In genomic region chr11:72856065-72856464, GRCh38 we compare ENCODE assay signal across 2 cellular contexts.
A peak's percentile ranks its signal among the peaks of the same experiment; 100 is the strongest.
TF ChIP-seq lines count a peak whose summit lies in the region.

No MANE protein-coding gene starts in this region.

TF ChIP-seq in liver, 16 proteins besides CTCF, POLR2A, EP300 and RAD21:
- TF ChIP-seq FOXA2 (IDR thresholded peaks at IDR 0.05): no peak
- TF ChIP-seq RXRA (IDR thresholded peaks at IDR 0.05): peak in 1 of 2 donors; percentile 7
- TF ChIP-seq NR2F2 (IDR thresholded peaks at IDR 0.05): peak; percentile 63

TF ChIP-seq in HepG2, 621 proteins besides CTCF, POLR2A, EP300 and RAD21:
- TF ChIP-seq ZBTB40 (IDR thresholded peaks at IDR 0.05) (no peak), ZBTB40 (CRISPR knock-in tag; IDR thresholded peaks at IDR 0.05) (no peak), ZNF776 (CRISPR knock-in tag; IDR thresholded peaks at IDR 0.05) (no peak)
TF ChIP-seq in HepG2: peak in this region for 0.
